Comparison of ENCODE assay signal across 17 cellular contexts in genomic region chr12:2319747-2320146, GRCh38.
A peak's percentile ranks its signal among the peaks of the same experiment; 100 is the strongest.
DNase-seq lines count a peak whose midpoint lies in the region; FAIRE-seq and TF ChIP-seq lines count a peak whose summit lies in the region.
"Had no signal": no experiment of that assay in that cellular context is flagged by ENCODE, and none has a peak within 500 bp of the region (broad histone marks: within the 10 kb centered on the region; RNA-seq: fewer than 3 reads in every experiment).

No MANE protein-coding gene starts in this region.

- peak overlapping the region; percentile 49 for H3K4me2 ChIP-seq in astrocyte (ENCODE audit: low read length)
- H3K4me2 ChIP-seq: A549 had no signal

- H3K27me3 Mint-ChIP-seq in astrocyte (ENCODE audit: low read depth, unreplicated experiment): peaks cover 9% of the 10 kb centered on the region

- H3K27ac ChIP-seq in left ventricle myocardium inferior (replicated peaks): peak overlapping the region; percentile 74
- peak overlapping the region in 1 of 2 donors; percentile 12 for H3K27ac ChIP-seq in right atrium auricular region
- H3K27ac ChIP-seq in astrocyte (ENCODE audit: low read depth, low read length): no peak overlapping the region
- H3K27ac ChIP-seq: A549, brain microvascular endothelial cell had no signal

- peak overlapping the region; percentile 15 for H3K4me3 Mint-ChIP-seq in astrocyte (ENCODE audit: unreplicated experiment)
- H3K4me3 Mint-ChIP-seq: activated CD8-positive, alpha-beta T cell treated with anti-CD3 and anti-CD28 coated beads, Interleukin-2, amount 10 ng/mL, durations not matched to agents 7 days and 5 days had no signal

- peaks cover under 1% of the 10 kb centered on the region for H3K9me3 Mint-ChIP-seq in astrocyte (ENCODE audit: unreplicated experiment)

- no peak overlapping the region for H3K9ac ChIP-seq in astrocyte (ENCODE audit: low read length)

- H3K36me3 Mint-ChIP-seq in astrocyte (ENCODE audit: low read depth, unreplicated experiment): no peaks in the 10 kb centered on the region

- H4K20me1 ChIP-seq in astrocyte (ENCODE audit: insufficient read depth, low read length): no peaks in the 10 kb centered on the region

- DNase-seq in left ventricle myocardium inferior: peak; percentile 39
- no peak for DNase-seq in right atrium auricular region (ENCODE audit: low spot score)
- DNase-seq in astrocyte (ENCODE audit: low read depth): peak; percentile 42
- DNase-seq in hepatic stellate cell (ENCODE audit: low spot score): peak; percentile 80
- no peak for DNase-seq in NCI-H774 (lab: John Stamatoyannopoulos, UW)
- DNase-seq in posterior cingulate gyrus: no peak
- DNase-seq in NCI-H1092 treated with DMSO at 0.1 percent for 48 hours (lab: John Stamatoyannopoulos, UW): no peak
- no peak for DNase-seq in central memory CD4-positive, alpha-beta T cell
- DNase-seq: activated CD8-positive, alpha-beta T cell treated with anti-CD3 and anti-CD28 coated beads, Interleukin-2, amount 10 ng/mL, durations not matched to agents 7 days and 5 days; brain microvascular endothelial cell; hippocampal formation; left cardiac atrium; NCI-H1694 treated with DMSO at 0.1 percent for 48 hours; substantia nigra had no signal

- H3K4me3 ChIP-seq in left ventricle myocardium inferior (no peak overlapping the region), right atrium auricular region (no peak overlapping the region), astrocyte (ENCODE audit: insufficient read depth, low read depth, low read length) (no peak overlapping the region)
- H3K4me3 ChIP-seq: A549 had no signal

- H2AFZ ChIP-seq in astrocyte (ENCODE audit: low read depth, low read length): peak overlapping the region; percentile 37

- TF ChIP-seq CTCF in left ventricle myocardium inferior (IDR thresholded peaks at IDR 0.05; ENCODE audit: borderline replicate concordance): no peak
- no peak for TF ChIP-seq CTCF in right atrium auricular region (IDR thresholded peaks at IDR 0.05)
- no peak for TF ChIP-seq CTCF in astrocyte (IDR thresholded peaks at IDR 0.05; ENCODE audit: insufficient read depth, low read depth, low read length)

- intact Hi-C loops in left ventricle myocardium inferior (cut with micrococcal nuclease) (no loop called here), posterior cingulate gyrus (cut with DNase I) (no loop called here)

- H3K36me3 ChIP-seq in left ventricle myocardium inferior: no peaks in the 10 kb centered on the region
- no peaks in the 10 kb centered on the region for H3K36me3 ChIP-seq in right atrium auricular region
- H3K36me3 ChIP-seq in astrocyte (ENCODE audit: insufficient read depth, low read length): no peaks in the 10 kb centered on the region
- H3K36me3 ChIP-seq: brain microvascular endothelial cell had no signal

- no peak overlapping the region for H3K27ac Mint-ChIP-seq in astrocyte (ENCODE audit: unreplicated experiment)
- H3K27ac Mint-ChIP-seq: activated CD8-positive, alpha-beta T cell treated with anti-CD3 and anti-CD28 coated beads, Interleukin-2, amount 10 ng/mL, durations not matched to agents 7 days and 5 days; progenitor cell of endocrine pancreas had no signal

- H3K4me1 ChIP-seq in left ventricle myocardium inferior (peaks cover 94% of the 10 kb centered on the region), right atrium auricular region (peaks cover 0 to 55% of the 10 kb centered on the region in 2 donors), astrocyte (ENCODE audit: insufficient read depth, low read length) (peaks cover 16% of the 10 kb centered on the region)
- H3K4me1 ChIP-seq: A549 had no signal

- peaks cover 21% of the 10 kb centered on the region for H3K4me1 Mint-ChIP-seq in astrocyte (ENCODE audit: low read depth, unreplicated experiment)

- H3K79me2 ChIP-seq in astrocyte (ENCODE audit: insufficient read depth, low read length): no peaks in the 10 kb centered on the region

- no peak for FAIRE-seq in astrocyte (lab: Jason Lieb, UNC)
- FAIRE-seq: A549, endometrium had no signal

- H3K9me3 ChIP-seq in left ventricle myocardium inferior (replicated peaks) (no peaks in the 10 kb centered on the region), right atrium auricular region (no peaks in the 10 kb centered on the region), astrocyte (ENCODE audit: insufficient read depth, low read depth, low read length) (no peaks in the 10 kb centered on the region)
- H3K9me3 ChIP-seq: A549 had no signal

- no peaks in the 10 kb centered on the region for H3K27me3 ChIP-seq in left ventricle myocardium inferior (ENCODE audit: low read depth)
- no peaks in the 10 kb centered on the region for H3K27me3 ChIP-seq in right atrium auricular region
- H3K27me3 ChIP-seq in astrocyte (ENCODE audit: insufficient read depth, low read length): peaks cover 2% of the 10 kb centered on the region
- H3K27me3 ChIP-seq: brain microvascular endothelial cell had no signal

Comparison
In these comparisons a context has a peak if more than half of its experiments do, and no peak if none do; other contexts are left out.
1. DNase-seq: peak in left ventricle myocardium inferior (single experiment), astrocyte (single experiment) and hepatic stellate cell (single experiment); none in right atrium auricular region (single experiment), NCI-H774 (single experiment), posterior cingulate gyrus (0 of 10), NCI-H1092 treated with DMSO at 0.1 percent for 48 hours (single experiment) and central memory CD4-positive, alpha-beta T cell (single experiment).